Comparison of ENCODE assay signal across 8 cellular contexts in the genomic region with DNA sequence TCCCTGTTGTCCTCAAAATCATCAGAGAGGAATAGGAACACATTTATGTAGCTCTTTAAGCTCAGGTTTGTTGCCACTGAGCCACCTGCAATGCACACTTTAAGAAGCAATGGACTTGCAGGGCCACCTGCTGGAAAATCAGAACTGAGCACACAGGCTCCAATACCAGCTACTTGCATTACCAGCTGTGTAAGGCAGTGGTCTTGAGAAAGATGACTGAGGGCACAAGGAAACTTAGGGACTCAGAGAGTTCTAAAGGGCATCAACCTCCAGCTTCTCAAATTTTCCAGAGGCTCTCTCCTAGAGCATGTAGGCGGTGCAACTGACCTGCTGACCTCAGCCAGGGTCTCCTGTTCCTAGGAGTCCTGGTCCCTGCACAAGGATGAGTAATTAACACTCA. TPM values are rescaled to one million over a fixed set of nuclear protein-coding genes. Genes with fewer than 3 reads are reported as not detected.
DNase-seq lines count a peak whose midpoint lies in the region; ATAC-seq and TF ChIP-seq lines count a peak whose summit lies in the region.

No MANE protein-coding gene starts in this region.

- H3K36me3 Mint-ChIP-seq in nephron (ENCODE audit: low read depth) = no peaks in the 10 kb centered on the region
- H3K36me3 Mint-ChIP-seq in stimulated activated memory B cell treated with anti-CD40 and anti-IgM and Interleukin-4, amounts not matched to agents 10 μg/mL and 1 μg/mL and 100 μg/mL, for 72 hours = no peaks in the 10 kb centered on the region

- no peak for ATAC-seq in stimulated activated memory B cell treated with anti-CD40 and anti-IgM and Interleukin-4, amounts not matched to agents 10 μg/mL and 1 μg/mL and 100 μg/mL, for 72 hours

- no peaks in the 10 kb centered on the region for H3K27me3 Mint-ChIP-seq in nephron (ENCODE audit: low read depth)
- H3K27me3 Mint-ChIP-seq in stimulated activated memory B cell treated with anti-CD40 and anti-IgM and Interleukin-4, amounts not matched to agents 10 μg/mL and 1 μg/mL and 100 μg/mL, for 72 hours = no peaks in the 10 kb centered on the region

- DNase-seq in DMS153 (lab: John Stamatoyannopoulos, UW) = peak; percentile 84
- peak; percentile 67 for DNase-seq in H4 (ENCODE audit: low spot score)
- DNase-seq in NCI-H146 treated with DMSO at 0.1 percent for 48 hours (lab: John Stamatoyannopoulos, UW; ENCODE audit: unreplicated experiment) = peak; percentile 80
- DNase-seq in activated CD4-positive, alpha-beta T cell treated with anti-CD3 and anti-CD28 coated beads for 1 hour = peak; percentile 48
- peak; percentile 55 for DNase-seq in effector CD4-positive, alpha-beta T cell
- no peak for DNase-seq in HuH-7.5 (ENCODE audit: low spot score)

- no peak overlapping the region for H3K27ac Mint-ChIP-seq in nephron
- H3K27ac Mint-ChIP-seq in stimulated activated memory B cell treated with anti-CD40 and anti-IgM and Interleukin-4, amounts not matched to agents 10 μg/mL and 1 μg/mL and 100 μg/mL, for 72 hours = no peak overlapping the region

- peaks cover 2% of the 10 kb centered on the region for H3K9me3 Mint-ChIP-seq in nephron
- no peaks in the 10 kb centered on the region for H3K9me3 Mint-ChIP-seq in stimulated activated memory B cell treated with anti-CD40 and anti-IgM and Interleukin-4, amounts not matched to agents 10 μg/mL and 1 μg/mL and 100 μg/mL, for 72 hours

- H3K4me3 Mint-ChIP-seq in nephron = peak overlapping the region; percentile 22 to 70 (median 64)
- no peak overlapping the region for H3K4me3 Mint-ChIP-seq in stimulated activated memory B cell treated with anti-CD40 and anti-IgM and Interleukin-4, amounts not matched to agents 10 μg/mL and 1 μg/mL and 100 μg/mL, for 72 hours

- peaks cover 27% of the 10 kb centered on the region for H3K4me1 Mint-ChIP-seq in nephron
- peaks cover 17% of the 10 kb centered on the region for H3K4me1 Mint-ChIP-seq in stimulated activated memory B cell treated with anti-CD40 and anti-IgM and Interleukin-4, amounts not matched to agents 10 μg/mL and 1 μg/mL and 100 μg/mL, for 72 hours

- peak; percentile 66 to 69 (median 66) for TF ChIP-seq CTCF in nephron (IDR thresholded peaks at IDR 0.05; ENCODE audit: unreplicated experiment in 3 of 3)

RNA-seq across cellular contexts. Expression of a gene that starts 2.5 kb away (rescaled TPM):
- 42.9 and 57.3 TPM in 2 replicates for total RNA-seq in H4 (2014; rRNA removed; shearing (Covaris generic))

RNA-seq across cellular contexts. Expression of a gene that starts 36.6 kb away (rescaled TPM):
- total RNA-seq in H4 (2014; rRNA removed; shearing (Covaris generic)) = 1.6 TPM in 1 of 2 replicates, not detected in the other

RNA-seq across cellular contexts. Expression of a gene that starts 40.6 kb away (rescaled TPM):
- total RNA-seq in H4 (2014; rRNA removed; shearing (Covaris generic)) = not detected in 2 replicates
